1 cellular context compared by ENCODE assay signal in genomic region chr15:58458076-58458475, GRCh38.
TF ChIP-seq lines count a peak whose summit lies in the region.

No MANE protein-coding gene starts in this region.

TF ChIP-seq in HepG2, 621 proteins besides CTCF, POLR2A, EP300 and RAD21 (continued from another document and continues in another):
- no peak for TF ChIP-seq TIGD3 (CRISPR knock-in tag; IDR thresholded peaks at IDR 0.05; ENCODE audit: borderline replicate concordance)
- peak; percentile 34; the same call in 1 of the 2 replicates for TF ChIP-seq CEBPG (CRISPR knock-in tag; IDR thresholded peaks at IDR 0.05)
- TF ChIP-seq KLF15 (CRISPR knock-in tag; IDR thresholded peaks at IDR 0.05; ENCODE audit: borderline replicate concordance), result no peak
- no peak for TF ChIP-seq ZNF770 (CRISPR knock-in tag; IDR thresholded peaks at IDR 0.05)
- TF ChIP-seq SAFB2 (CRISPR knock-in tag; IDR thresholded peaks at IDR 0.05; ENCODE audit: borderline replicate concordance, low read depth), result no peak
- TF ChIP-seq ZNF24 (IDR thresholded peaks at IDR 0.05), result no peak
- no peak for TF ChIP-seq ZBTB39 (CRISPR knock-in tag; IDR thresholded peaks at IDR 0.05)
- TF ChIP-seq ZNF777 (CRISPR knock-in tag; IDR thresholded peaks at IDR 0.05), result no peak
- TF ChIP-seq ZNF773 (CRISPR knock-in tag; IDR thresholded peaks at IDR 0.05; ENCODE audit: borderline replicate concordance), result no peak
- peak; percentile 22; the same call in 1 of the 2 replicates for TF ChIP-seq GATAD1 (CRISPR knock-in tag; IDR thresholded peaks at IDR 0.05)
- TF ChIP-seq ZBTB43 (CRISPR knock-in tag; conservative IDR thresholded peaks at IDR 0.05), result no peak
- peak; percentile 67 for TF ChIP-seq SAP130 (CRISPR knock-in tag; IDR thresholded peaks at IDR 0.05; ENCODE audit: low read depth)
- TF ChIP-seq ZBTB21 (CRISPR knock-in tag; IDR thresholded peaks at IDR 0.05), result no peak
- no peak for TF ChIP-seq TCF7L2 (IDR thresholded peaks at IDR 0.05; ENCODE audit: low read depth, low read length)
- no peak for TF ChIP-seq THAP7 (CRISPR knock-in tag; IDR thresholded peaks at IDR 0.05)
- TF ChIP-seq ZNF609 (CRISPR knock-in tag; IDR thresholded peaks at IDR 0.05; ENCODE audit: borderline replicate concordance), result peak; percentile 67; the same call in 1 of the 2 replicates
- TF ChIP-seq ZNF205 (CRISPR knock-in tag; IDR thresholded peaks at IDR 0.05), result no peak
- peak; percentile 59; the same call in 1 of the 2 replicates for TF ChIP-seq HDAC2 (CRISPR knock-in tag; IDR thresholded peaks at IDR 0.05)
- no peak for TF ChIP-seq GTF2F1 (IDR thresholded peaks at IDR 0.05; ENCODE audit: low read length)
- TF ChIP-seq ZBTB37 (CRISPR knock-in tag; IDR thresholded peaks at IDR 0.05), result no peak
- TF ChIP-seq MAFK (conservative IDR thresholded peaks at IDR 0.05 in 1 of 2, IDR thresholded peaks at IDR 0.05 in 1 of 2; ENCODE audit: low read length in 2 of 2), result no peak
- no peak for TF ChIP-seq SMAD1 (CRISPR knock-in tag; IDR thresholded peaks at IDR 0.05; ENCODE audit: borderline replicate concordance, low read depth)
- no peak for TF ChIP-seq E2F2 (CRISPR knock-in tag; IDR thresholded peaks at IDR 0.05; ENCODE audit: borderline replicate concordance)
- TF ChIP-seq CC2D1A (CRISPR knock-in tag; IDR thresholded peaks at IDR 0.05), result no peak
- TF ChIP-seq SP2 (CRISPR knock-in tag; IDR thresholded peaks at IDR 0.05), result no peak
- TF ChIP-seq ZNF547 (CRISPR knock-in tag; IDR thresholded peaks at IDR 0.05), result no peak
- TF ChIP-seq HNF1A (IDR thresholded peaks at IDR 0.05; ENCODE audit: low read depth), result no peak
- TF ChIP-seq HNF1A (CRISPR knock-in tag; IDR thresholded peaks at IDR 0.05; ENCODE audit: borderline replicate concordance), result no peak
- TF ChIP-seq FOSL2 (CRISPR knock-in tag; IDR thresholded peaks at IDR 0.05), result peak; percentile 61
- no peak for TF ChIP-seq KDM4B (CRISPR knock-in tag; IDR thresholded peaks at IDR 0.05)
- TF ChIP-seq GTF3A (CRISPR knock-in tag; conservative IDR thresholded peaks at IDR 0.05), result no peak
- TF ChIP-seq NR2F6 (IDR thresholded peaks at IDR 0.05), result peak; percentile 69
- TF ChIP-seq NR2F6 (CRISPR knock-in tag; IDR thresholded peaks at IDR 0.05), result peak; percentile 61; the same call in 1 of the 2 replicates
- TF ChIP-seq DNMT3B (CRISPR knock-in tag; conservative IDR thresholded peaks at IDR 0.05), result no peak
- TF ChIP-seq MYC (CRISPR knock-in tag; IDR thresholded peaks at IDR 0.05; ENCODE audit: borderline replicate concordance), result no peak
- no peak for TF ChIP-seq ZNF564 (CRISPR knock-in tag; IDR thresholded peaks at IDR 0.05)
- TF ChIP-seq TEF (CRISPR knock-in tag; IDR thresholded peaks at IDR 0.05), result no peak
- no peak for TF ChIP-seq ZNF276 (CRISPR knock-in tag; IDR thresholded peaks at IDR 0.05; ENCODE audit: low read depth)
